Comparison of ENCODE assay signal across 8 cellular contexts in genomic region chr10:124632064-124632531, GRCh38.
DNase-seq lines count a peak whose midpoint lies in the region; ATAC-seq, FAIRE-seq and TF ChIP-seq lines count a peak whose summit lies in the region.

No MANE protein-coding gene starts in this region.

- TF ChIP-seq CTCF in GM10248 (IDR thresholded peaks at IDR 0.05; ENCODE audit: control extremely low read depth, extremely low read depth, low read depth, missing control alignments) (peak; percentile 10), bronchial epithelial cell (IDR thresholded peaks at IDR 0.05; ENCODE audit: insufficient read depth, low read length, severe bottlenecking) (peak; percentile 67), lung (IDR thresholded peaks at IDR 0.05; ENCODE audit: control extremely low read depth, extremely low read depth) (peak; percentile 11)

- peak; percentile 76 for ATAC-seq in lung (ENCODE audit: insufficient read depth, low FRiP score)

- FAIRE-seq in bronchial epithelial cell (lab: Jason Lieb, UNC), result peak; percentile 58

- H3K4me3 ChIP-seq in bronchial epithelial cell (ENCODE audit: low read depth, low read length) (no peak overlapping the region), lung (no peak overlapping the region), urinary bladder (ENCODE audit: low read depth, low read length) (no peak overlapping the region)

- no peak for DNase-seq in GM10248 (ENCODE audit: extremely low spot score)
- DNase-seq in NCI-H524 treated with DMSO at 0.1 percent for 48 hours (lab: John Stamatoyannopoulos, UW), result peak; percentile 3
- peak; percentile 65 for DNase-seq in bronchial epithelial cell (ENCODE audit: low read depth)
- peak; percentile 87 for DNase-seq in lung (ENCODE audit: low spot score)
- DNase-seq in AG20443 (ENCODE audit: low spot score), result no peak
- no peak for DNase-seq in globus pallidus (ENCODE audit: low spot score)
- no peak for DNase-seq in NK-92 treated with Interleukin-12 subunit alpha and Interleukin-12 subunit beta, amount 100 ng/mL, for 24 hours (lab: John Stamatoyannopoulos, UW)

- no peaks in the 10 kb centered on the region for H3K9me3 ChIP-seq in lung (ENCODE audit: control insufficient read depth in 2 of 2, insufficient read depth in 1 of 2, low read length in 1 of 2)

- 44 to 60% methylated on average over 19 of the region's 19 CpGs for WGBS in lung, 2 donors
- WGBS in urinary bladder, result 69% methylated on average over 19 of the region's 19 CpGs

- POLR2A ChIA-PET in GM10248 (lab: Yijun Ruan, JAX), result no interaction called here

- H3K27ac ChIP-seq in lung (ENCODE audit: low read depth in 1 of 2, low read length in 1 of 2) (peak overlapping the region in 1 of 2 donors; percentile 86), urinary bladder (ENCODE audit: low read depth) (peak overlapping the region; percentile 40)

- H3K36me3 ChIP-seq in bronchial epithelial cell (ENCODE audit: control insufficient read depth, insufficient read depth, low read length), result no peaks in the 10 kb centered on the region
- no peaks in the 10 kb centered on the region for H3K36me3 ChIP-seq in lung (ENCODE audit: control insufficient read depth in 2 of 2, insufficient read depth in 2 of 2, low read length in 2 of 2)
- no peaks in the 10 kb centered on the region for H3K36me3 ChIP-seq in urinary bladder (ENCODE audit: insufficient read depth)

- H3K4me1 ChIP-seq in lung (ENCODE audit: control insufficient read depth in 2 of 2, insufficient read depth in 2 of 2, low read length in 2 of 2) (peaks cover 15 to 30% of the 10 kb centered on the region in 2 donors), urinary bladder (ENCODE audit: insufficient read depth) (peaks cover 1% of the 10 kb centered on the region)

- CTCF ChIA-PET in GM10248 (lab: Yijun Ruan, JAX), result interaction anchor here (0.8 to 0.9 kb wide), 2 partner anchors 86 to 115 kb away, joined by 3 to 4 read pairs; no protein-coding TSS in a partner anchor

- H3K27me3 ChIP-seq in bronchial epithelial cell (ENCODE audit: control insufficient read depth, insufficient read depth, low read length), result no peaks in the 10 kb centered on the region
- no peaks in the 10 kb centered on the region for H3K27me3 ChIP-seq in lung (ENCODE audit: control insufficient read depth, insufficient read depth)

Comparison
In these comparisons a context has a peak if more than half of its experiments do, and no peak if none do; other contexts are left out.
1. DNase-seq: peak in NCI-H524 treated with DMSO at 0.1 percent for 48 hours (single experiment), bronchial epithelial cell (single experiment) and lung (single experiment); none in GM10248 (single experiment), AG20443 (single experiment), globus pallidus (single experiment) and NK-92 treated with Interleukin-12 subunit alpha and Interleukin-12 subunit beta, amount 100 ng/mL, for 24 hours (single experiment).
2. CTCF ChIP-seq: peak in every context shown above with its lines; median percentile 67 in bronchial epithelial cell; 11 in lung; 10 in GM10248.